ENCODE assay signal across 1 cellular context in genomic region chr9:109012876-109013677, GRCh38.
TF ChIP-seq lines count a peak whose summit lies in the region.

TSS of gene CTNNAL1 (minus strand) at chr9:109013499. CDS start at chr9:109013442, 57 bp downstream.

TF ChIP-seq in HepG2, 621 proteins besides CTCF, POLR2A, EP300 and RAD21 (continued from another document and continues in another):
- TF ChIP-seq ZNF232 (CRISPR knock-in tag; IDR thresholded peaks at IDR 0.05; ENCODE audit: borderline replicate concordance) = peak; percentile 37; the same call in 1 of the 2 replicates
- no peak for TF ChIP-seq PRPF4 (IDR thresholded peaks at IDR 0.05; ENCODE audit: low read depth, low read length, poor library complexity, severe bottlenecking)
- TF ChIP-seq ZNF777 (CRISPR knock-in tag; IDR thresholded peaks at IDR 0.05) = no peak; the same call in 1 of the 2 replicates
- peak; percentile 58; the same call in 1 of the 2 replicates for TF ChIP-seq TAF1 (CRISPR knock-in tag; IDR thresholded peaks at IDR 0.05)
- no peak for TF ChIP-seq KLF12 (CRISPR knock-in tag; IDR thresholded peaks at IDR 0.05; ENCODE audit: borderline replicate concordance)
- 0 out of 2 replicates have a peak, but pooled peaks have one; percentile 62 for TF ChIP-seq IRF1 (CRISPR knock-in tag; IDR thresholded peaks at IDR 0.05; ENCODE audit: low read depth)
- no peak for TF ChIP-seq ZBTB14 (CRISPR knock-in tag; IDR thresholded peaks at IDR 0.05)
- peak; percentile 71; the same call in 1 of the 2 replicates for TF ChIP-seq PAX8 (CRISPR knock-in tag; IDR thresholded peaks at IDR 0.05; ENCODE audit: borderline replicate concordance)
- TF ChIP-seq ARHGAP35 (CRISPR knock-in tag; IDR thresholded peaks at IDR 0.05; ENCODE audit: borderline replicate concordance) = no peak
- TF ChIP-seq CSRNP2 (CRISPR knock-in tag; conservative IDR thresholded peaks at IDR 0.05; ENCODE audit: low read depth) = no peak
- no peak for TF ChIP-seq ZNF3 (CRISPR knock-in tag; IDR thresholded peaks at IDR 0.05)
- no peak for TF ChIP-seq SMAD9 (CRISPR knock-in tag; IDR thresholded peaks at IDR 0.05)
- TF ChIP-seq ZNF317 (CRISPR knock-in tag; IDR thresholded peaks at IDR 0.05) = no peak
- peak; percentile 34; the same call in 1 of the 2 replicates for TF ChIP-seq IKZF5 (CRISPR knock-in tag; IDR thresholded peaks at IDR 0.05)
- no peak for TF ChIP-seq MTF2 (CRISPR knock-in tag; IDR thresholded peaks at IDR 0.05; ENCODE audit: borderline replicate concordance)
- 0 out of 2 replicates have a peak, but pooled peaks have one; percentile 45 for TF ChIP-seq ZC3H13 (CRISPR knock-in tag; IDR thresholded peaks at IDR 0.05)
- TF ChIP-seq ZFP62 (CRISPR knock-in tag; IDR thresholded peaks at IDR 0.05) = no peak
- no peak for TF ChIP-seq HIC2 (CRISPR knock-in tag; IDR thresholded peaks at IDR 0.05; ENCODE audit: low read depth)
- no peak for TF ChIP-seq ZBTB43 (CRISPR knock-in tag; conservative IDR thresholded peaks at IDR 0.05)
- peak; percentile 17; the same call in 1 of the 2 replicates for TF ChIP-seq SALL1 (CRISPR knock-in tag; IDR thresholded peaks at IDR 0.05)
- TF ChIP-seq MLX (CRISPR knock-in tag; IDR thresholded peaks at IDR 0.05) = no peak
- TF ChIP-seq SNAPC2 (CRISPR knock-in tag; IDR thresholded peaks at IDR 0.05) = no peak
- TF ChIP-seq MYC (CRISPR knock-in tag; IDR thresholded peaks at IDR 0.05; ENCODE audit: borderline replicate concordance) = peak; percentile 53; the same call in 1 of the 2 replicates
- 0 out of 2 replicates have a peak, but pooled peaks have one; percentile 33 for TF ChIP-seq ZNF350 (CRISPR knock-in tag; IDR thresholded peaks at IDR 0.05; ENCODE audit: borderline replicate concordance, low read depth)
- TF ChIP-seq THAP7 (CRISPR knock-in tag; IDR thresholded peaks at IDR 0.05) = no peak
- TF ChIP-seq FOXO1 (CRISPR knock-in tag; IDR thresholded peaks at IDR 0.05) = no peak
- peak; percentile 77; the same call in 1 of the 2 replicates for TF ChIP-seq ARID4A (CRISPR knock-in tag; IDR thresholded peaks at IDR 0.05; ENCODE audit: borderline replicate concordance)
- no peak for TF ChIP-seq TCF7L2 (IDR thresholded peaks at IDR 0.05; ENCODE audit: low read depth, low read length)
- TF ChIP-seq GFI1 (CRISPR knock-in tag; IDR thresholded peaks at IDR 0.05; ENCODE audit: borderline replicate concordance) = peak; percentile 18; the same call in 1 of the 2 replicates
- no peak for TF ChIP-seq FOSL2 (CRISPR knock-in tag; IDR thresholded peaks at IDR 0.05)
- TF ChIP-seq ZSCAN20 (CRISPR knock-in tag; IDR thresholded peaks at IDR 0.05; ENCODE audit: borderline replicate concordance) = 0 out of 2 replicates have a peak, but pooled peaks have one; percentile 61
- no peak for TF ChIP-seq AHR (CRISPR knock-in tag; IDR thresholded peaks at IDR 0.05)
- no peak for TF ChIP-seq SMARCC2 (IDR thresholded peaks at IDR 0.05)
- TF ChIP-seq FOXK1 (CRISPR knock-in tag; IDR thresholded peaks at IDR 0.05; ENCODE audit: borderline replicate concordance, low read depth) = no peak
- TF ChIP-seq KAT7 (CRISPR knock-in tag; IDR thresholded peaks at IDR 0.05; ENCODE audit: borderline replicate concordance) = 0 out of 2 replicates have a peak, but pooled peaks have one; percentile 49
- TF ChIP-seq SAFB2 (CRISPR knock-in tag; IDR thresholded peaks at IDR 0.05; ENCODE audit: borderline replicate concordance, low read depth) = 0 out of 2 replicates have a peak, but pooled peaks have one; percentile 23
- TF ChIP-seq MATR3 (CRISPR knock-in tag; IDR thresholded peaks at IDR 0.05) = no peak
- TF ChIP-seq RORA (CRISPR knock-in tag; IDR thresholded peaks at IDR 0.05) = no peak
- TF ChIP-seq ASH2L (IDR thresholded peaks at IDR 0.05; ENCODE audit: insufficient read length, low read depth, low read length) = peak; percentile 82
- no peak for TF ChIP-seq ADNP (CRISPR knock-in tag; IDR thresholded peaks at IDR 0.05)
- peak; percentile 50; the same call in 1 of the 2 replicates for TF ChIP-seq TFDP2 (CRISPR knock-in tag; IDR thresholded peaks at IDR 0.05)
- TF ChIP-seq HOXA3 (CRISPR knock-in tag; IDR thresholded peaks at IDR 0.05) = no peak; the same call in 1 of the 2 replicates
- TF ChIP-seq NR2C2 (CRISPR knock-in tag; IDR thresholded peaks at IDR 0.05; ENCODE audit: borderline replicate concordance) = 0 out of 2 replicates have a peak, but pooled peaks have one; percentile 24
- TF ChIP-seq ZNF703 (CRISPR knock-in tag; IDR thresholded peaks at IDR 0.05; ENCODE audit: borderline replicate concordance) = no peak
- no peak for TF ChIP-seq ZBTB44 (CRISPR knock-in tag; IDR thresholded peaks at IDR 0.05)
